Comparison of ENCODE assay signal across 8 cellular contexts in genomic region chr5:172778223-172778814, GRCh38. TPM values are rescaled to one million over a fixed set of nuclear protein-coding genes. Genes with fewer than 3 reads are reported as not detected.
DNase-seq lines count a peak whose midpoint lies in the region; ATAC-seq, FAIRE-seq and TF ChIP-seq lines count a peak whose summit lies in the region.

No MANE protein-coding gene starts in this region.

- H3K36me3 ChIP-seq in transverse colon = no peaks in the 10 kb centered on the region

- no peaks in the 10 kb centered on the region for H3K9me3 Mint-ChIP-seq in activated CD8-positive, alpha-beta memory T cell treated with anti-CD3 and anti-CD28 coated beads, Interleukin-2, amount 10 ng/mL, durations not matched to agents 7 days and 5 days (ENCODE audit: low read depth)
- H3K9me3 Mint-ChIP-seq in activated naive CD4-positive, alpha-beta T cell treated with anti-CD3 and anti-CD28 coated beads, Interleukin-2, amount 50 U/mL, for 72 hours = no peaks in the 10 kb centered on the region

- no peaks in the 10 kb centered on the region for H3K27me3 Mint-ChIP-seq in activated CD8-positive, alpha-beta memory T cell treated with anti-CD3 and anti-CD28 coated beads, Interleukin-2, amount 10 ng/mL, durations not matched to agents 7 days and 5 days

- no peak for TF ChIP-seq EP300 in transverse colon (IDR thresholded peaks at IDR 0.05; ENCODE audit: low read depth)

- H3K27me3 ChIP-seq in transverse colon = no peaks in the 10 kb centered on the region

- WGBS in transverse colon (ENCODE audit: low coverage in 1 of 2), 2 donors = 71 to 80% methylated on average over 4 to 7 of the region's 7 CpGs

- TF ChIP-seq POLR2A in transverse colon (IDR thresholded peaks at IDR 0.05) = peak; percentile 37

- intact Hi-C loops in left colon (cut with DNase I, micrococcal nuclease) (loop anchor here in 1 of 2 donors (10.0 kb wide), 1 partner anchor 56 kb away; the partner anchor contains the start of gene ERGIC1), transverse colon (cut with DNase I; ENCODE audit: low total_unique reads) (loop anchor here (10.0 kb wide), 1 partner anchor 56 kb away; the partner anchor contains the start of gene ERGIC1)

- H3K4me3 Mint-ChIP-seq in activated CD8-positive, alpha-beta memory T cell treated with anti-CD3 and anti-CD28 coated beads, Interleukin-2, amount 10 ng/mL, durations not matched to agents 7 days and 5 days = peak overlapping the region; percentile 69

- in situ Hi-C loops in transverse colon (cut with MboI; ENCODE audit: low pct_ligation_motif_present in 1 of 4, low pct_unique_long_range_greater_than_20kb in 1 of 4, low sequenced_read_pairs in 3 of 4) = loop anchor here in 2 of 4 donors (10.0 kb wide), 2 partner anchors 56 to 76 kb away; partner anchors contain the start of gene ERGIC1 (in 1 of the 2)

- H3K9me3 ChIP-seq in transverse colon = no peaks in the 10 kb centered on the region

- peak overlapping the region; percentile 99 to 100 (median 100) for H3K27ac ChIP-seq in transverse colon

- CTCF ChIA-PET in activated CD8-positive, alpha-beta memory T cell treated with anti-CD3 and anti-CD28 coated beads, Interleukin-2, amount 10 ng/mL, durations not matched to agents 7 days and 5 days (lab: Charles Lee) = interaction anchor here (1.9 kb wide), 1 partner anchor 13 kb away, joined by 8 read pairs; no protein-coding TSS in a partner anchor

- no peaks in the 10 kb centered on the region for H3K36me3 Mint-ChIP-seq in activated CD8-positive, alpha-beta memory T cell treated with anti-CD3 and anti-CD28 coated beads, Interleukin-2, amount 10 ng/mL, durations not matched to agents 7 days and 5 days
- H3K36me3 Mint-ChIP-seq in activated naive CD4-positive, alpha-beta T cell treated with anti-CD3 and anti-CD28 coated beads, Interleukin-2, amount 50 U/mL, for 72 hours = peaks cover 0 to 12% of the 10 kb centered on the region in 2 donors

- TF ChIP-seq CTCF in transverse colon (IDR thresholded peaks at IDR 0.05) = no peak

- H3K27ac Mint-ChIP-seq in activated CD8-positive, alpha-beta memory T cell treated with anti-CD3 and anti-CD28 coated beads, Interleukin-2, amount 10 ng/mL, durations not matched to agents 7 days and 5 days = peak overlapping the region; percentile 94
- H3K27ac Mint-ChIP-seq in activated naive CD4-positive, alpha-beta T cell treated with anti-CD3 and anti-CD28 coated beads, Interleukin-2, amount 50 U/mL, for 72 hours = peak overlapping the region; percentile 78 to 98

- DNase-seq in activated CD8-positive, alpha-beta memory T cell treated with anti-CD3 and anti-CD28 coated beads, Interleukin-2, amount 10 ng/mL, durations not matched to agents 7 days and 5 days = no peak
- no peak for DNase-seq in activated CD8-positive, alpha-beta memory T cell treated with anti-CD3 and anti-CD28 coated beads for 24 hours
- DNase-seq in activated naive CD4-positive, alpha-beta T cell treated with anti-CD3 and anti-CD28 coated beads, Interleukin-2, amount 50 U/mL, for 72 hours (ENCODE audit: low spot score in 2 of 2) = no peak
- DNase-seq in left colon (peak; percentile 49 to 79), transverse colon (peak; percentile 70), GM19239 (ENCODE audit: insufficient read length, low spot score) (no peak), ureter (ENCODE audit: low spot score) (no peak)

- H3K4me1 ChIP-seq in transverse colon = peaks cover 34 to 88% (median 64%) of the 10 kb centered on the region in 4 donors

- peaks cover 28% of the 10 kb centered on the region for H3K4me1 Mint-ChIP-seq in activated CD8-positive, alpha-beta memory T cell treated with anti-CD3 and anti-CD28 coated beads, Interleukin-2, amount 10 ng/mL, durations not matched to agents 7 days and 5 days

- FAIRE-seq in GM19239 (lab: Jason Lieb, UNC) = no peak

- peak; percentile 11 for ATAC-seq in activated CD8-positive, alpha-beta memory T cell treated with anti-CD3 and anti-CD28 coated beads, Interleukin-2, amount 10 ng/mL, durations not matched to agents 7 days and 5 days
- ATAC-seq in activated naive CD4-positive, alpha-beta T cell treated with anti-CD3 and anti-CD28 coated beads, Interleukin-2, amount 50 U/mL, for 72 hours = peak in 1 of 2 donors; percentile 59
- ATAC-seq in left colon (peak; percentile 37), GM21825 (IDR thresholded peaks at IDR 0.05; ENCODE audit: unreplicated experiment) (no peak)

- H3K4me3 ChIP-seq in transverse colon = no peak overlapping the region

RNA-seq across cellular contexts. Expression of gene DUSP1, which starts 7.3 kb away (rescaled TPM):
- 10 to 100 TPM in 1 of 2 experiments, 1 to 10 TPM in 1; 6.5 to 32.5 TPM for total RNA-seq in activated CD8-positive, alpha-beta memory T cell treated with anti-CD3 and anti-CD28 coated beads, Interleukin-2, amount 10 ng/mL, durations not matched to agents 7 days and 5 days
- total RNA-seq in activated naive CD4-positive, alpha-beta T cell treated with anti-CD3 and anti-CD28 coated beads, Interleukin-2, amount 50 U/mL, for 72 hours = 10 to 100 TPM; 12.0 to 17.6 TPM
- 100 to 1,000 TPM; 148 to 242 TPM for total RNA-seq in left colon
- total RNA-seq in transverse colon = 100 to 1,000 TPM; 469 to 701 (median 567) TPM
- 84.2 TPM for total RNA-seq in ureter

RNA-seq across cellular contexts. Expression of gene ERGIC1, which starts 55.7 kb away (rescaled TPM):
- total RNA-seq in activated CD8-positive, alpha-beta memory T cell treated with anti-CD3 and anti-CD28 coated beads, Interleukin-2, amount 10 ng/mL, durations not matched to agents 7 days and 5 days = 10 to 100 TPM; 30.9 to 34.7 TPM
- 10 to 100 TPM; 37.0 to 52.9 TPM for total RNA-seq in activated naive CD4-positive, alpha-beta T cell treated with anti-CD3 and anti-CD28 coated beads, Interleukin-2, amount 50 U/mL, for 72 hours
- total RNA-seq in left colon (100 to 1,000 TPM; 201 to 223 TPM), transverse colon (100 to 1,000 TPM; 125 to 252 (median 184) TPM), ureter (140 TPM)

Comparison
In these comparisons a context has a peak if more than half of its experiments do, and no peak if none do; other contexts are left out.
1. DNase-seq: peak in left colon (2 of 2) and transverse colon (single experiment); none in activated CD8-positive, alpha-beta memory T cell treated with anti-CD3 and anti-CD28 coated beads, Interleukin-2, amount 10 ng/mL, durations not matched to agents 7 days and 5 days (single experiment), activated CD8-positive, alpha-beta memory T cell treated with anti-CD3 and anti-CD28 coated beads for 24 hours (single experiment), activated naive CD4-positive, alpha-beta T cell treated with anti-CD3 and anti-CD28 coated beads, Interleukin-2, amount 50 U/mL, for 72 hours (0 of 2), GM19239 (single experiment) and ureter (single experiment).